In the genomic region with DNA sequence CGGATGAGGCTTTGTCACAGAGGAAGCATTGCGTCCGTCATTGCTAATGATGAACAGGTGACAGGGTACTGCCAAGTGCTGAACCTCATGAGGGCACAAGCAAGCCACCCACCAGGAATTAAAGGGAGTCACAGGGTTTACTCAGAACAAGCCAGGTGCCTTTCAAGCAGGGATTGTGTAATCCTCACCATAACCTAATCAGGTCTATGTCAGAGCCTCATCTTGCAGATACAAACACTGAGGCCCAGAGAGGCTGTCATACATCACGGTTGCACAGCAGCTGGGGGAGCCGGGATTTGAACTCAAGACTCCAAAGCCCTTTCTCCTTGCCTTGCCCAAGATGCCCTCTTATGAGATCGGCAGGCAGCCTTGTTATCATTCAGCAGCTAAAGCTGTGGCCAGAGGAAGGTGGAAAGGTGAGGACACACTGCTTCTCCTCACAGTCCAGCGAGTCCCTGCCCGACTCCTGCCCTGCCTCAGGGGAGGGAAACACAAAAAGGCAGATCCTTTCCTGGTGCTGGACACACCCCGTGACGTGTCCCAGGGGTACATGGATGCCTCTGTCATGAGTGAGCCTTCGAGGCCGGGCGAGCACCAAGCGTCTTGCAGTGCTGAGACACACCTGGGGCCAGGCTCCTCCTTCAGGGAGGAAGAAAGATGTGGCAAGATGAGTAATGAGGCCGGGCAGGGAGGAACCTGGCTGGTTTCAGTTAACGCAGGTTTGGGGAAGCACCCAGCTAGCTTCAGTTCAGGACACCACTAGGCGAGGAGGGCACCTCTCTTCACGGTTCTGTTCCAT, we compare ENCODE assay signal across 7 cellular contexts.
DNase-seq lines count a peak whose midpoint lies in the region; ATAC-seq and TF ChIP-seq lines count a peak whose summit lies in the region.

No MANE protein-coding gene starts in this region.

- TF ChIP-seq CTCF in NB4 (IDR thresholded peaks at IDR 0.05; ENCODE audit: low read depth, low read length) (no peak), mucosa of descending colon (IDR thresholded peaks at IDR 0.05) (no peak)

- H3K4me3 ChIP-seq in NB4 (ENCODE audit: low read depth, low read length) (no peak overlapping the region), mucosa of descending colon (no peak overlapping the region), H7 (ENCODE audit: insufficient read depth, low read depth, low read length) (no peak overlapping the region)

- H3K27me3 ChIP-seq in H7 (ENCODE audit: control insufficient read depth, insufficient read depth, low read length): no peaks in the 10 kb centered on the region

- H3K4me1 ChIP-seq in mucosa of descending colon (ENCODE audit: low read depth): no peaks in the 10 kb centered on the region

- intact Hi-C loops in mucosa of descending colon (cut with DNase I, micrococcal nuclease): no loop called here
- intact Hi-C loops in sciatic nerve (cut with DNase I): no loop called here

- no peaks in the 10 kb centered on the region for H3K9me3 ChIP-seq in mucosa of descending colon

- peak; percentile 37 for DNase-seq in NB4 (ENCODE audit: low read depth)
- DNase-seq in mucosa of descending colon: peak; percentile 31 to 81 (median 49)
- no peak for DNase-seq in putamen (ENCODE audit: low spot score)
- no peak for DNase-seq in sciatic nerve (ENCODE audit: low spot score)
- no peak for DNase-seq in H7

- peak; percentile 75 for ATAC-seq in GM18907 (IDR thresholded peaks at IDR 0.05; ENCODE audit: unreplicated experiment)
- peak; percentile 65 for ATAC-seq in HG02610 (IDR thresholded peaks at IDR 0.05; ENCODE audit: unreplicated experiment)
- ATAC-seq in mucosa of descending colon: peak; percentile 93
- no peak for ATAC-seq in sciatic nerve

- TF ChIP-seq POLR2A in NB4 (IDR thresholded peaks at IDR 0.05; ENCODE audit: extremely low read depth, insufficient read length): no peak

- H3K36me3 ChIP-seq in mucosa of descending colon (ENCODE audit: low read depth) (no peaks in the 10 kb centered on the region), H7 (replicated peaks; ENCODE audit: control insufficient read depth, insufficient read depth, low read length) (no peaks in the 10 kb centered on the region; the same call in 1 of the 2 replicates)

Comparison
In these comparisons a context has a peak if more than half of its experiments do, and no peak if none do; other contexts are left out.
1. DNase-seq: peak in NB4 (single experiment) and mucosa of descending colon (3 of 3); none in putamen (single experiment), sciatic nerve (single experiment) and H7 (single experiment).